28 cellular contexts compared by ENCODE assay signal in genomic region chrX:45912316-45912715, GRCh38.
"Had no signal": no experiment of that assay in that cellular context is flagged by ENCODE, and none has a peak within 500 bp of the region (broad histone marks: within the 10 kb centered on the region; RNA-seq: fewer than 3 reads in every experiment).

No MANE protein-coding gene starts in this region.

- H3K9ac ChIP-seq: neural progenitor cell, parathyroid adenoma had no signal

- H3K4me2 ChIP-seq: neural progenitor cell, smooth muscle cell had no signal

- H3K27me3 ChIP-seq: left lung, neural progenitor cell, neutrophil, right atrium auricular region, right lobe of liver, tibial nerve, uterus had no signal

- H3K4me1 ChIP-seq: left lung, lower lobe of right lung, neural progenitor cell, parathyroid adenoma, psoas muscle, right atrium auricular region, right lobe of liver, tibial nerve, uterus had no signal

- H3K27ac ChIP-seq: left lung, lower lobe of right lung, neural progenitor cell, neutrophil, parathyroid adenoma, psoas muscle, right atrium auricular region, right lobe of liver, tibial nerve, uterus had no signal

- DNase-seq: hippocampal formation; immature natural killer cell; kidney; left colon; left lung; lower lobe of right lung; mammary epithelial cell; mesenchymal stem cell; naive thymus-derived CD8-positive, alpha-beta T cell; occipital lobe; psoas muscle; right lobe of liver; stimulated activated CD4-positive, alpha-beta T cell treated with anti-CD3 and anti-CD28 coated beads, Interleukin-1b, Interleukin-23, amount 100 ng/mL, for 48 hours; stimulated activated CD4-positive, alpha-beta T cell treated with anti-CD3 and anti-CD28 coated beads, Interleukin-2, amount 100 ng/mL, for 48 hours; stimulated activated CD4-positive, alpha-beta T cell treated with anti-CD3 and anti-CD28 coated beads, Interleukin-4, amount 100 ng/mL, for 4 hours; stimulated activated CD8-positive, alpha-beta memory T cell treated with anti-CD3 and anti-CD28 coated beads, Interleukin-4, amount 100 ng/mL, for 48 hours; stimulated activated naive CD4-positive, alpha-beta T cell treated with Interleukin-2 at 50 U/mL for 16 hours; stimulated activated naive CD8-positive, alpha-beta T cell treated with anti-CD3 and anti-CD28 coated beads, Interleukin-15, amount 100 ng/mL, for 72 hours; substantia nigra; uterus had no signal

- FAIRE-seq: islet of Langerhans, kidney had no signal

- ATAC-seq: left colon; left lung; lower lobe of right lung; naive thymus-derived CD8-positive, alpha-beta T cell; psoas muscle; right lobe of liver; stimulated activated memory B cell treated with anti-CD40 and anti-IgM and Interleukin-4, amounts not matched to agents 10 μg/mL and 1 μg/mL and 100 μg/mL, for 72 hours; stimulated activated naive CD8-positive, alpha-beta T cell treated with anti-CD3 and anti-CD28 coated beads, Interleukin-15, amount 100 ng/mL, for 72 hours had no signal

- H3K9me3 ChIP-seq: left lung, lower lobe of right lung, neutrophil, psoas muscle, right atrium auricular region, right lobe of liver, tibial nerve, uterus had no signal

- H3K4me3 ChIP-seq: left lung, lower lobe of right lung, neural progenitor cell, psoas muscle, right atrium auricular region, right lobe of liver, smooth muscle cell, tibial nerve, uterus had no signal

- H3K79me2 ChIP-seq: parathyroid adenoma had no signal

- H3K36me3 ChIP-seq: left lung, lower lobe of right lung, neural progenitor cell, neutrophil, right atrium auricular region, right lobe of liver, tibial nerve, uterus had no signal

- H2AFZ ChIP-seq: neural progenitor cell, parathyroid adenoma had no signal
